25 cellular contexts compared by ENCODE assay signal in genomic region chr1:107198581-107198980, GRCh38. TPM values are rescaled to one million over a fixed set of nuclear protein-coding genes. Genes with fewer than 3 reads are reported as not detected.
DNase-seq lines count a peak whose midpoint lies in the region; ATAC-seq and TF ChIP-seq lines count a peak whose summit lies in the region.
"Had no signal": no experiment of that assay in that cellular context is flagged by ENCODE, and none has a peak within 500 bp of the region (broad histone marks: within the 10 kb centered on the region; RNA-seq: fewer than 3 reads in every experiment).

No MANE protein-coding gene starts in this region.

- no peak overlapping the region for H3K27ac ChIP-seq in GM23248
- H3K27ac ChIP-seq: epithelial cell of prostate, prostate gland, skin epidermis, tibial artery had no signal

- in situ Hi-C loops in GM23248 (cut with MboI) = no loop called here

- peak; percentile 2 for DNase-seq in AG09319 (ENCODE audit: extremely low read depth, low read depth)
- DNase-seq in GM23248 = peak; percentile 22
- DNase-seq in NCI-H82 treated with DMSO at 0.1 percent for 48 hours (lab: John Stamatoyannopoulos, UW; ENCODE audit: unreplicated experiment) = peak; percentile 55
- DNase-seq in fibroblast of peridontal ligament (ENCODE audit: extremely low read depth) = peak; percentile 74
- no peak for DNase-seq in stimulated activated CD4-positive, alpha-beta T cell treated with anti-CD3 and anti-CD28 coated beads, Interleukin-2, amount 100 ng/mL, for 48 hours
- DNase-seq in NCI-H526 (lab: John Stamatoyannopoulos, UW) = no peak
- DNase-seq in activated CD4-positive, CD25-positive, alpha-beta regulatory T cell (lab: John Stamatoyannopoulos, UW) = no peak
- DNase-seq: activated naive CD4-positive, alpha-beta T cell; amniotic stem cell; CD4-positive, alpha-beta memory T cell; DMS153; GF-D8; KBM-7; left colon; midbrain; NCI-H2107; stimulated activated CD4-positive, alpha-beta T cell treated with anti-CD3 and anti-CD28 coated beads, Interleukin-2, amount 100 ng/mL, for 24 hours; stimulated activated naive CD4-positive, alpha-beta T cell; T-helper 17 cell; tibial artery had no signal

- peaks cover 38% of the 10 kb centered on the region for H3K79me2 ChIP-seq in GM23248 (ENCODE audit: insufficient read depth)

- no peak overlapping the region for H3K9ac ChIP-seq in GM23248

- H3K27me3 ChIP-seq in GM23248 (replicated peaks; ENCODE audit: insufficient read depth) = no peaks in the 10 kb centered on the region
- H3K27me3 ChIP-seq: tibial artery had no signal

- 0 out of 2 replicates have a peak, but pooled peaks cover 4% of the 10 kb centered on the region for H3K4me1 ChIP-seq in GM23248 (ENCODE audit: insufficient read depth)
- H3K4me1 ChIP-seq: prostate gland, tibial artery had no signal

- no peak overlapping the region for H3K4me2 ChIP-seq in GM23248 (ENCODE audit: unreplicated experiment)

- H3K4me3 ChIP-seq in GM23248 = no peak overlapping the region
- H3K4me3 ChIP-seq: prostate gland, skin epidermis, tibial artery had no signal

- 50 to 59% methylated on average over 5 of the region's 5 CpGs for WGBS in GM23248 (ENCODE audit: low coverage in 1 of 2, low lambda C conversion rate in 2 of 2, missing lambda C conversion rate in 2 of 2), 2 experiments

- ATAC-seq in GM21526 (IDR thresholded peaks at IDR 0.05; ENCODE audit: low FRiP score, unreplicated experiment) = no peak
- ATAC-seq: left colon, T-helper 17 cell had no signal

- no peaks in the 10 kb centered on the region for H3K36me3 ChIP-seq in GM23248 (ENCODE audit: low read depth)
- H3K36me3 ChIP-seq: prostate gland, tibial artery had no signal

- TF ChIP-seq CTCF in AG09319 (IDR thresholded peaks at IDR 0.05; ENCODE audit: low read depth, low read length) = no peak

- H3F3A ChIP-seq in GM23248 (ENCODE audit: insufficient read depth) = no peaks in the 10 kb centered on the region

- no peaks in the 10 kb centered on the region for H3K9me2 ChIP-seq in GM23248 (ENCODE audit: insufficient read depth)

- peaks cover 5% of the 10 kb centered on the region for H3K9me3 ChIP-seq in GM23248 (ENCODE audit: low read depth)
- H3K9me3 ChIP-seq: prostate gland had no signal

- no peaks in the 10 kb centered on the region for H4K20me1 ChIP-seq in GM23248 (ENCODE audit: insufficient read depth)

- peak overlapping the region; percentile 24 for H2AFZ ChIP-seq in GM23248

RNA-seq across cellular contexts. Expression of gene NTNG1, which starts 57.7 kb away (rescaled TPM):
- 14.4 and 14.7 TPM in 2 replicates for total RNA-seq in GM23248 (2014; rRNA removed; shearing (Covaris generic))
- 16.0 and 17.4 TPM in 2 replicates for polyA plus RNA-seq in GM23248 (2016; fragmentation: Nextera tagmentation; extraction: Ambion mirVana)
- total RNA-seq: CD4-positive, alpha-beta memory T cell; SK-MEL-5; T-helper 17 cell had no signal
- polyA plus RNA-seq: CD4-positive, alpha-beta memory T cell had no signal

Comparison
In these comparisons a context has a peak if more than half of its experiments do, and no peak if none do; other contexts are left out.
1. DNase-seq: peak in AG09319 (single experiment), GM23248 (single experiment), NCI-H82 treated with DMSO at 0.1 percent for 48 hours (single experiment) and fibroblast of peridontal ligament (single experiment); none in stimulated activated CD4-positive, alpha-beta T cell treated with anti-CD3 and anti-CD28 coated beads, Interleukin-2, amount 100 ng/mL, for 48 hours (0 of 2), NCI-H526 (0 of 2) and activated CD4-positive, CD25-positive, alpha-beta regulatory T cell (0 of 4).